1 cellular context compared by ENCODE assay signal in the genomic region with DNA sequence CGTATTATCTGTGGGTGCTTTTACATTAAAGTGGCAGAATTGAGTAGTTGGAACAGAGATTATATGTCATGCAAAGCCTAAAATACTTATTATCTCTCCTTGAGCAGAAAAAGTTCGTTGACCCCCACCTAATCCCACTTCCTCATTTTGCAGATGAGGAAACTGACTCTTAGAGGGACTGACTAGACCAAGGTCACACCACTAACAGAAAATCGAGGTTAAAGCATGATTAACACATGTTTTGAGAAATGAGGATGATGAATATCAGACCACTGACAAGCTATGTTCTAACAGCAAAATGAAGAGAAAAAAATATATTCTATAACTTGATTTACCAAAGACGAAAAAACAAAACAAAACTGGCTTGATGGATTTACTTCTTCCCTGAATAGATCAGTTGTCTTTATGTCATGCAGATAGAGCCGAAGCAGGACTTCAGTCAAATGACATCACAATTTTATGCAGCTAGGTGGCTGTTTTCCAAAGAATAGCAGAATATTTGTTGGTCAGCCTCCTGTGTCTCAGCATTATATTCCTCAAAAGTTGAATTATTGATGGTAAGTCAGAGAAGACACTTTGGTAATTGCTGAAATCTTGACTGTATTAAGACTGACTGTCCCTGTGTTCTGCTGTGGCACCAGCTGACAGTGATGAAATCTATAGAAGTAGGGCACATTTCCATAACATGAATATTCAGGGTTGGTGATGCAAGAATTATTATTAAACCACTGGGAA.
TF ChIP-seq lines count a peak whose summit lies in the region.

No MANE protein-coding gene starts in this region.

TF ChIP-seq in K562, 482 proteins besides CTCF, POLR2A, EP300 and RAD21 (continued from another document and continues in another):
- TF ChIP-seq, protein P1, sequence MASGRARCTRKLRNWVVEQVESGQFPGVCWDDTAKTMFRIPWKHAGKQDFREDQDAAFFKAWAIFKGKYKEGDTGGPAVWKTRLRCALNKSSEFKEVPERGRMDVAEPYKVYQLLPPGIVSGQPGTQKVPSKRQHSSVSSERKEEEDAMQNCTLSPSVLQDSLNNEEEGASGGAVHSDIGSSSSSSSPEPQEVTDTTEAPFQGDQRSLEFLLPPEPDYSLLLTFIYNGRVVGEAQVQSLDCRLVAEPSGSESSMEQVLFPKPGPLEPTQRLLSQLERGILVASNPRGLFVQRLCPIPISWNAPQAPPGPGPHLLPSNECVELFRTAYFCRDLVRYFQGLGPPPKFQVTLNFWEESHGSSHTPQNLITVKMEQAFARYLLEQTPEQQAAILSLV (tag; IDR thresholded peaks at IDR 0.05): no peak
- TF ChIP-seq ZFX (CRISPR knock-in tag; IDR thresholded peaks at IDR 0.05) (no peak), ZNF780A (CRISPR knock-in tag; IDR thresholded peaks at IDR 0.05) (no peak), SP1 (CRISPR knock-in tag; IDR thresholded peaks at IDR 0.05) (no peak), MAFK (IDR thresholded peaks at IDR 0.05; ENCODE audit: low read length) (peak; percentile 2; the same call in 1 of the 2 replicates), JUNB (CRISPR knock-in tag; conservative IDR thresholded peaks at IDR 0.05) (no peak), ESRRA (IDR thresholded peaks at IDR 0.05; ENCODE audit: borderline replicate concordance, low read depth) (peak; percentile 96), NFIC (IDR thresholded peaks at IDR 0.05) (peak; percentile 57), ZNF197 (CRISPR knock-in tag; IDR thresholded peaks at IDR 0.05; ENCODE audit: low read depth) (0 out of 2 replicates have a peak, but pooled peaks have one; percentile 46), FOXA1 (IDR thresholded peaks at IDR 0.05; ENCODE audit: borderline replicate concordance) (no peak), COPS2 (conservative IDR thresholded peaks at IDR 0.05) (no peak), BRCA1 (IDR thresholded peaks at IDR 0.05) (no peak), BRCA1 (CRISPR knock-in tag; IDR thresholded peaks at IDR 0.05) (no peak), ZNF23 (CRISPR knock-in tag; IDR thresholded peaks at IDR 0.05) (no peak), FOXA3 (CRISPR knock-in tag; conservative IDR thresholded peaks at IDR 0.05 in 1 of 2, IDR thresholded peaks at IDR 0.05 in 1 of 2) (peak in 1 of 2 experiments; percentile 8; a peak in 1 of 4 replicates), CHCHD3 (CRISPR knock-in tag; IDR thresholded peaks at IDR 0.05) (no peak), ZNF76 (CRISPR knock-in tag; IDR thresholded peaks at IDR 0.05; ENCODE audit: borderline replicate concordance) (peak; percentile 39; the same call in 1 of the 2 replicates), ZNF668 (CRISPR knock-in tag; IDR thresholded peaks at IDR 0.05) (no peak), MTF1 (CRISPR knock-in tag; IDR thresholded peaks at IDR 0.05; ENCODE audit: borderline replicate concordance) (no peak), PHTF2 (CRISPR knock-in tag; IDR thresholded peaks at IDR 0.05) (no peak), RBM22 (IDR thresholded peaks at IDR 0.05; ENCODE audit: low read depth, low read length, poor library complexity, severe bottlenecking) (no peak), ERF (CRISPR knock-in tag; IDR thresholded peaks at IDR 0.05) (0 out of 2 replicates have a peak, but pooled peaks have one; percentile 22), XRCC3 (IDR thresholded peaks at IDR 0.05) (no peak), NUFIP1 (IDR thresholded peaks at IDR 0.05; ENCODE audit: partially characterized antibody) (no peak), THRAP3 (IDR thresholded peaks at IDR 0.05; ENCODE audit: borderline replicate concordance) (no peak), RCOR1 (IDR thresholded peaks at IDR 0.05; ENCODE audit: borderline replicate concordance in 1 of 2, low read depth in 2 of 2, low read length in 2 of 2) (peak; percentile 81 to 92; a peak in 3 of 4 replicates), POLR2B (IDR thresholded peaks at IDR 0.05; ENCODE audit: low read depth, partially characterized antibody) (no peak), MXI1 (IDR thresholded peaks at IDR 0.05; ENCODE audit: low read depth, low read length) (no peak), RBBP5 (IDR thresholded peaks at IDR 0.05; ENCODE audit: borderline replicate concordance, insufficient read depth, low read length, poor library complexity, severe bottlenecking) (no peak), TBL1XR1 (IDR thresholded peaks at IDR 0.05; ENCODE audit: low read length in 2 of 2) (peak in 1 of 2 experiments; percentile 89; a peak in 2 of 4 replicates), CEBPB (tag; IDR thresholded peaks at IDR 0.05) (peak; percentile 82), ZNF143 (CRISPR knock-in tag; IDR thresholded peaks at IDR 0.05) (no peak), CTBP1 (IDR thresholded peaks at IDR 0.05; ENCODE audit: borderline replicate concordance) (peak; percentile 52; the same call in 1 of the 2 replicates), ZSCAN32 (CRISPR knock-in tag; IDR thresholded peaks at IDR 0.05) (no peak), NCOA4 (IDR thresholded peaks at IDR 0.05; ENCODE audit: partially characterized antibody) (no peak), MBD2 (IDR thresholded peaks at IDR 0.05; ENCODE audit: borderline replicate concordance, low read depth) (peak; percentile 72; the same call in 1 of the 2 replicates), ZNF253 (CRISPR knock-in tag; conservative IDR thresholded peaks at IDR 0.05) (no peak), RBM17 (IDR thresholded peaks at IDR 0.05; ENCODE audit: borderline replicate concordance, low read depth, low read length) (no peak), ADNP (tag; IDR thresholded peaks at IDR 0.05) (no peak), ARNT (IDR thresholded peaks at IDR 0.05) (peak; percentile 67 to 80; a peak in 3 of 4 replicates), ETV5 (CRISPR knock-in tag; IDR thresholded peaks at IDR 0.05; ENCODE audit: low read depth) (no peak), U2AF1 (optimal IDR thresholded peaks at IDR 0.05; ENCODE audit: low read depth, low read length) (no peak), KDM2B (CRISPR knock-in tag; IDR thresholded peaks at IDR 0.05) (no peak), PTBP1 (IDR thresholded peaks at IDR 0.05; ENCODE audit: low read depth, low read length) (no peak), ARID2 (IDR thresholded peaks at IDR 0.05) (no peak), SAP30 (IDR thresholded peaks at IDR 0.05; ENCODE audit: borderline replicate concordance, insufficient read depth, low read depth, low read length, poor library complexity, severe bottlenecking) (no peak)
- TF ChIP-seq, protein P2, sequence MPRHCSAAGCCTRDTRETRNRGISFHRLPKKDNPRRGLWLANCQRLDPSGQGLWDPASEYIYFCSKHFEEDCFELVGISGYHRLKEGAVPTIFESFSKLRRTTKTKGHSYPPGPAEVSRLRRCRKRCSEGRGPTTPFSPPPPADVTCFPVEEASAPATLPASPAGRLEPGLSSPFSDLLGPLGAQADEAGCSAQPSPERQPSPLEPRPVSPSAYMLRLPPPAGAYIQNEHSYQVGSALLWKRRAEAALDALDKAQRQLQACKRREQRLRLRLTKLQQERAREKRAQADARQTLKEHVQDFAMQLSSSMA (CRISPR knock-in tag; IDR thresholded peaks at IDR 0.05): no peak
- TF ChIP-seq, protein P3, sequence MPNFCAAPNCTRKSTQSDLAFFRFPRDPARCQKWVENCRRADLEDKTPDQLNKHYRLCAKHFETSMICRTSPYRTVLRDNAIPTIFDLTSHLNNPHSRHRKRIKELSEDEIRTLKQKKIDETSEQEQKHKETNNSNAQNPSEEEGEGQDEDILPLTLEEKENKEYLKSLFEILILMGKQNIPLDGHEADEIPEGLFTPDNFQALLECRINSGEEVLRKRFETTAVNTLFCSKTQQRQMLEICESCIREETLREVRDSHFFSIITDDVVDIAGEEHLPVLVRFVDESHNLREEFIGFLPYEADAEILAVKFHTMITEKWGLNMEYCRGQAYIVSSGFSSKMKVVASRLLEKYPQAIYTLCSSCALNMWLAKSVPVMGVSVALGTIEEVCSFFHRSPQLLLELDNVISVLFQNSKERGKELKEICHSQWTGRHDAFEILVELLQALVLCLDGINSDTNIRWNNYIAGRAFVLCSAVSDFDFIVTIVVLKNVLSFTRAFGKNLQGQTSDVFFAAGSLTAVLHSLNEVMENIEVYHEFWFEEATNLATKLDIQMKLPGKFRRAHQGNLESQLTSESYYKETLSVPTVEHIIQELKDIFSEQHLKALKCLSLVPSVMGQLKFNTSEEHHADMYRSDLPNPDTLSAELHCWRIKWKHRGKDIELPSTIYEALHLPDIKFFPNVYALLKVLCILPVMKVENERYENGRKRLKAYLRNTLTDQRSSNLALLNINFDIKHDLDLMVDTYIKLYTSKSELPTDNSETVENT (CRISPR knock-in tag; IDR thresholded peaks at IDR 0.05): no peak
- TF ChIP-seq, protein P4, sequence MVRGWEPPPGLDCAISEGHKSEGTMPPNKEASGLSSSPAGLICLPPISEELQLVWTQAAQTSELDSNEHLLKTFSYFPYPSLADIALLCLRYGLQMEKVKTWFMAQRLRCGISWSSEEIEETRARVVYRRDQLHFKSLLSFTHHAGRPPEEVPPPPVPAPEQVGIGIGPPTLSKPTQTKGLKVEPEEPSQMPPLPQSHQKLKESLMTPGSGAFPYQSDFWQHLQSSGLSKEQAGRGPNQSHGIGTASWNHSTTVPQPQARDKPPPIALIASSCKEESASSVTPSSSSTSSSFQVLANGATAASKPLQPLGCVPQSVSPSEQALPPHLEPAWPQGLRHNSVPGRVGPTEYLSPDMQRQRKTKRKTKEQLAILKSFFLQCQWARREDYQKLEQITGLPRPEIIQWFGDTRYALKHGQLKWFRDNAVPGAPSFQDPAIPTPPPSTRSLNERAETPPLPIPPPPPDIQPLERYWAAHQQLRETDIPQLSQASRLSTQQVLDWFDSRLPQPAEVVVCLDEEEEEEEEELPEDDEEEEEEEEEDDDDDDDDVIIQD (CRISPR knock-in tag; IDR thresholded peaks at IDR 0.05): no peak
- TF ChIP-seq, protein P5, sequence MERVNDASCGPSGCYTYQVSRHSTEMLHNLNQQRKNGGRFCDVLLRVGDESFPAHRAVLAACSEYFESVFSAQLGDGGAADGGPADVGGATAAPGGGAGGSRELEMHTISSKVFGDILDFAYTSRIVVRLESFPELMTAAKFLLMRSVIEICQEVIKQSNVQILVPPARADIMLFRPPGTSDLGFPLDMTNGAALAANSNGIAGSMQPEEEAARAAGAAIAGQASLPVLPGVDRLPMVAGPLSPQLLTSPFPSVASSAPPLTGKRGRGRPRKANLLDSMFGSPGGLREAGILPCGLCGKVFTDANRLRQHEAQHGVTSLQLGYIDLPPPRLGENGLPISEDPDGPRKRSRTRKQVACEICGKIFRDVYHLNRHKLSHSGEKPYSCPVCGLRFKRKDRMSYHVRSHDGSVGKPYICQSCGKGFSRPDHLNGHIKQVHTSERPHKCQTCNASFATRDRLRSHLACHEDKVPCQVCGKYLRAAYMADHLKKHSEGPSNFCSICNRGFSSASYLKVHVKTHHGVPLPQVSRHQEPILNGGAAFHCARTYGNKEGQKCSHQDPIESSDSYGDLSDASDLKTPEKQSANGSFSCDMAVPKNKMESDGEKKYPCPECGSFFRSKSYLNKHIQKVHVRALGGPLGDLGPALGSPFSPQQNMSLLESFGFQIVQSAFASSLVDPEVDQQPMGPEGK (CRISPR knock-in tag; IDR thresholded peaks at IDR 0.05; ENCODE audit: borderline replicate concordance): 0 out of 2 replicates have a peak, but pooled peaks have one; percentile 71
- TF ChIP-seq, protein P6, sequence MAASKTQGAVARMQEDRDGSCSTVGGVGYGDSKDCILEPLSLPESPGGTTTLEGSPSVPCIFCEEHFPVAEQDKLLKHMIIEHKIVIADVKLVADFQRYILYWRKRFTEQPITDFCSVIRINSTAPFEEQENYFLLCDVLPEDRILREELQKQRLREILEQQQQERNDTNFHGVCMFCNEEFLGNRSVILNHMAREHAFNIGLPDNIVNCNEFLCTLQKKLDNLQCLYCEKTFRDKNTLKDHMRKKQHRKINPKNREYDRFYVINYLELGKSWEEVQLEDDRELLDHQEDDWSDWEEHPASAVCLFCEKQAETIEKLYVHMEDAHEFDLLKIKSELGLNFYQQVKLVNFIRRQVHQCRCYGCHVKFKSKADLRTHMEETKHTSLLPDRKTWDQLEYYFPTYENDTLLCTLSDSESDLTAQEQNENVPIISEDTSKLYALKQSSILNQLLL (CRISPR knock-in tag; IDR thresholded peaks at IDR 0.05; ENCODE audit: borderline replicate concordance): no peak
- TF ChIP-seq, protein P7, sequence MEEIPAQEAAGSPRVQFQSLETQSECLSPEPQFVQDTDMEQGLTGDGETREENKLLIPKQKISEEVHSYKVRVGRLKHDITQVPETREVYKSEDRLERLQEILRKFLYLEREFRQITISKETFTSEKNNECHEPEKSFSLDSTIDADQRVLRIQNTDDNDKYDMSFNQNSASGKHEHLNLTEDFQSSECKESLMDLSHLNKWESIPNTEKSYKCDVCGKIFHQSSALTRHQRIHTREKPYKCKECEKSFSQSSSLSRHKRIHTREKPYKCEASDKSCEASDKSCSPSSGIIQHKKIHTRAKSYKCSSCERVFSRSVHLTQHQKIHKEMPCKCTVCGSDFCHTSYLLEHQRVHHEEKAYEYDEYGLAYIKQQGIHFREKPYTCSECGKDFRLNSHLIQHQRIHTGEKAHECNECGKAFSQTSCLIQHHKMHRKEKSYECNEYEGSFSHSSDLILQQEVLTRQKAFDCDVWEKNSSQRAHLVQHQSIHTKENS (CRISPR knock-in tag; IDR thresholded peaks at IDR 0.05): no peak
- TF ChIP-seq, protein P8, sequence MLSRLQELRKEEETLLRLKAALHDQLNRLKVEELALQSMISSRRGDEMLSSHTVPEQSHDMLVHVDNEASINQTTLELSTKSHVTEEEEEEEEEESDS (CRISPR knock-in tag; IDR thresholded peaks at IDR 0.05): no peak
- TF ChIP-seq, protein P9, sequence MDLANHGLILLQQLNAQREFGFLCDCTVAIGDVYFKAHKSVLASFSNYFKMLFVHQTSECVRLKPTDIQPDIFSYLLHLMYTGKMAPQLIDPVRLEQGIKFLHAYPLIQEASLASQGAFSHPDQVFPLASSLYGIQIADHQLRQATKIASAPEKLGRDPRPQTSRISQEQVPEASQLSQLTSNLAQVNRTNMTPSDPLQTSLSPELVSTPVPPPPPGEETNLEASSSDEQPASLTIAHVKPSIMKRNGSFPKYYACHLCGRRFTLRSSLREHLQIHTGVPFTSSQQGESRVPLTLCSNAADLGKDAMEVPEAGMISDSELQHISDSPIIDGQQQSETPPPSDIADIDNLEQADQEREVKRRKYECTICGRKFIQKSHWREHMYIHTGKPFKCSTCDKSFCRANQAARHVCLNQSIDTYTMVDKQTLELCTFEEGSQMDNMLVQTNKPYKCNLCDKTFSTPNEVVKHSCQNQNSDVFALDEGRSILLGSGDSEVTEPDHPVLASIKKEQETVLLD (IDR thresholded peaks at IDR 0.05): no peak
- TF ChIP-seq, protein P10, sequence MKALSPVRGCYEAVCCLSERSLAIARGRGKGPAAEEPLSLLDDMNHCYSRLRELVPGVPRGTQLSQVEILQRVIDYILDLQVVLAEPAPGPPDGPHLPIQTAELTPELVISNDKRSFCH (CRISPR knock-in tag; IDR thresholded peaks at IDR 0.05): no peak
- TF ChIP-seq, protein P10 (tag; IDR thresholded peaks at IDR 0.05): no peak
- TF ChIP-seq, protein P11, sequence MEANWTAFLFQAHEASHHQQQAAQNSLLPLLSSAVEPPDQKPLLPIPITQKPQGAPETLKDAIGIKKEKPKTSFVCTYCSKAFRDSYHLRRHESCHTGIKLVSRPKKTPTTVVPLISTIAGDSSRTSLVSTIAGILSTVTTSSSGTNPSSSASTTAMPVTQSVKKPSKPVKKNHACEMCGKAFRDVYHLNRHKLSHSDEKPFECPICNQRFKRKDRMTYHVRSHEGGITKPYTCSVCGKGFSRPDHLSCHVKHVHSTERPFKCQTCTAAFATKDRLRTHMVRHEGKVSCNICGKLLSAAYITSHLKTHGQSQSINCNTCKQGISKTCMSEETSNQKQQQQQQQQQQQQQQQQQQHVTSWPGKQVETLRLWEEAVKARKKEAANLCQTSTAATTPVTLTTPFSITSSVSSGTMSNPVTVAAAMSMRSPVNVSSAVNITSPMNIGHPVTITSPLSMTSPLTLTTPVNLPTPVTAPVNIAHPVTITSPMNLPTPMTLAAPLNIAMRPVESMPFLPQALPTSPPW (CRISPR knock-in tag; IDR thresholded peaks at IDR 0.05): peak; percentile 79
